ENCODE assay signal across 8 cellular contexts in the genomic region with DNA sequence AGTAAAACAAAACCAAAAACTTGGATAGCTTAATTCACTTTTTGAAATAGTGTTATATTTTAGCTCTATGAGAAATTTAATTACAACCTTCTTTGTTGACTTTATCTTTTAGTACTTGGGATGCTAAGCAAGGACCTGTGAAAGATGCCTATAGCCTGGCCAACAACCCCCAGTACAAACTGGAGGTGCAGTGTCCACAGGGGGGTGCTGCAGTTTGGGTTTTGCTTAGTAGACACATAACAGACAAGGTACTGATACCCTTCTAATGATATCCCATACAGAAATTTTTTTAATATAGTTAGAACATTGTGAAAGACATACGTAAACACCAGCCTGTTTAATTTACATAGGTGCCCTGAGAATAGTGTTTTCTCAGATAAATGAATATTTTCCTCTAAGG. TPM values are rescaled to one million over a fixed set of nuclear protein-coding genes. Genes with fewer than 3 reads are reported as not detected.
DNase-seq lines count a peak whose midpoint lies in the region; ATAC-seq and TF ChIP-seq lines count a peak whose summit lies in the region.

No MANE protein-coding gene starts in this region.

- DNase-seq in CMK (ENCODE audit: low read depth) (peak; percentile 17), fibroblast of villous mesenchyme (ENCODE audit: low read depth) (no peak), transverse colon (no peak), suprapubic skin (ENCODE audit: low spot score in 2 of 2) (no peak)
- peak; percentile 60 for DNase-seq in activated CD4-positive, alpha-beta T cell treated with anti-CD3 and anti-CD28 coated beads, Interleukin-2, amount 10 ng/mL, durations not matched to agents 7 days and 5 days
- peak; percentile 10 for DNase-seq in stimulated activated CD8-positive, alpha-beta memory T cell treated with anti-CD3 and anti-CD28 coated beads, Interleukin-15, amount 100 ng/mL, for 1 hour (ENCODE audit: low read depth)

- H3K36me3 ChIP-seq in transverse colon (peaks cover 0 to 74% (median 26%) of the 10 kb centered on the region in 4 donors), suprapubic skin (peaks cover 78% of the 10 kb centered on the region)

- peak; percentile 19 for TF ChIP-seq CTCF in fibroblast of villous mesenchyme (IDR thresholded peaks at IDR 0.05; ENCODE audit: insufficient read depth, low read depth, low read length)
- TF ChIP-seq CTCF in transverse colon (IDR thresholded peaks at IDR 0.05): peak in 2 of 5 experiments; percentile 8 to 16
- peak in 1 of 2 donors; percentile 22 for TF ChIP-seq CTCF in suprapubic skin (IDR thresholded peaks at IDR 0.05)

- no peak overlapping the region for H3K27ac Mint-ChIP-seq in activated CD4-positive, alpha-beta T cell treated with anti-CD3 and anti-CD28 coated beads, Interleukin-2, amount 10 ng/mL, durations not matched to agents 7 days and 5 days

- H3K9me3 ChIP-seq in transverse colon (no peaks in the 10 kb centered on the region), suprapubic skin (no peaks in the 10 kb centered on the region)

- H3K27me3 Mint-ChIP-seq in activated CD4-positive, alpha-beta T cell treated with anti-CD3 and anti-CD28 coated beads, Interleukin-2, amount 10 ng/mL, durations not matched to agents 7 days and 5 days: no peaks in the 10 kb centered on the region

- WGBS in transverse colon (ENCODE audit: low coverage in 1 of 2), 2 donors: 75 to 97% methylated on average over 1 of the region's 1 CpG
- 82% methylated on average over 1 of the region's 1 CpG for WGBS in suprapubic skin

- CTCF ChIA-PET in activated CD4-positive, alpha-beta T cell treated with anti-CD3 and anti-CD28 coated beads, Interleukin-2, amount 10 ng/mL, durations not matched to agents 7 days and 5 days (lab: Charles Lee): interaction anchor here (0.6 to 0.7 kb wide), 3 partner anchors 27 to 34 kb away, joined by 3 to 4 read pairs (median 3); no protein-coding TSS in a partner anchor

- no peaks in the 10 kb centered on the region for H3K9me3 Mint-ChIP-seq in activated CD4-positive, alpha-beta T cell treated with anti-CD3 and anti-CD28 coated beads, Interleukin-2, amount 10 ng/mL, durations not matched to agents 7 days and 5 days

- H3K4me3 Mint-ChIP-seq in activated CD4-positive, alpha-beta T cell treated with anti-CD3 and anti-CD28 coated beads, Interleukin-2, amount 10 ng/mL, durations not matched to agents 7 days and 5 days: no peak overlapping the region

- ATAC-seq in HG02938 (IDR thresholded peaks at IDR 0.05; ENCODE audit: unreplicated experiment) (peak; percentile 61), HG02970 (IDR thresholded peaks at IDR 0.05; ENCODE audit: low FRiP score, unreplicated experiment) (no peak)

- peaks cover 23% of the 10 kb centered on the region for H3K36me3 Mint-ChIP-seq in activated CD4-positive, alpha-beta T cell treated with anti-CD3 and anti-CD28 coated beads, Interleukin-2, amount 10 ng/mL, durations not matched to agents 7 days and 5 days (ENCODE audit: low read depth)

- no peak for TF ChIP-seq POLR2A in transverse colon (IDR thresholded peaks at IDR 0.05)
- TF ChIP-seq POLR2A in suprapubic skin (IDR thresholded peaks at IDR 0.05): no peak

- intact Hi-C loops in transverse colon (cut with DNase I; ENCODE audit: low total_unique reads): no loop called here

- in situ Hi-C loops in transverse colon (cut with MboI; ENCODE audit: low pct_ligation_motif_present in 1 of 4, low pct_unique_long_range_greater_than_20kb in 1 of 4, low sequenced_read_pairs in 3 of 4): no loop called here

- POLR2A ChIA-PET in activated CD4-positive, alpha-beta T cell treated with anti-CD3 and anti-CD28 coated beads, Interleukin-2, amount 10 ng/mL, durations not matched to agents 7 days and 5 days (lab: Charles Lee): no interaction called here

- no peaks in the 10 kb centered on the region for H3K27me3 ChIP-seq in transverse colon
- H3K27me3 ChIP-seq in suprapubic skin: no peaks in the 10 kb centered on the region

- H3K27ac ChIP-seq in transverse colon (no peak overlapping the region), suprapubic skin (no peak overlapping the region)

- H3K4me1 ChIP-seq in transverse colon: peaks cover 0 to 4% (median under 1%) of the 10 kb centered on the region in 4 donors
- no peaks in the 10 kb centered on the region for H3K4me1 ChIP-seq in suprapubic skin

- no peak overlapping the region for H3K4me3 ChIP-seq in fibroblast of villous mesenchyme (ENCODE audit: low read depth, low read length)
- no peak overlapping the region for H3K4me3 ChIP-seq in transverse colon
- no peak overlapping the region for H3K4me3 ChIP-seq in suprapubic skin

- no peak for TF ChIP-seq EP300 in transverse colon (IDR thresholded peaks at IDR 0.05; ENCODE audit: low read depth)
- TF ChIP-seq EP300 in suprapubic skin (IDR thresholded peaks at IDR 0.05): no peak

- H3K4me1 Mint-ChIP-seq in activated CD4-positive, alpha-beta T cell treated with anti-CD3 and anti-CD28 coated beads, Interleukin-2, amount 10 ng/mL, durations not matched to agents 7 days and 5 days: peaks cover 4% of the 10 kb centered on the region

RNA-seq across cellular contexts. Expression of a gene that starts 35.3 kb away (rescaled TPM):
- total RNA-seq in activated CD4-positive, alpha-beta T cell treated with anti-CD3 and anti-CD28 coated beads, Interleukin-2, amount 10 ng/mL, durations not matched to agents 7 days and 5 days: 10 to 100 TPM; 25.0 to 27.0 TPM
- total RNA-seq in fibroblast of villous mesenchyme (51.4 and 67.3 TPM in 2 replicates), transverse colon (10 to 100 TPM; 12.1 to 78.4 (median 48.8) TPM), suprapubic skin (100 to 1,000 TPM in 1 of 4 donors, 10 to 100 TPM in 3; 32.0 to 112 (median 38.2) TPM)

Comparison
In these comparisons a context has a peak if more than half of its experiments do, and no peak if none do; other contexts are left out.
1. DNase-seq: peak in CMK (single experiment), activated CD4-positive, alpha-beta T cell treated with anti-CD3 and anti-CD28 coated beads, Interleukin-2, amount 10 ng/mL, durations not matched to agents 7 days and 5 days (single experiment) and stimulated activated CD8-positive, alpha-beta memory T cell treated with anti-CD3 and anti-CD28 coated beads, Interleukin-15, amount 100 ng/mL, for 1 hour (single experiment); none in fibroblast of villous mesenchyme (single experiment), transverse colon (single experiment) and suprapubic skin (0 of 2).